ENCODE assay signal across 8 cellular contexts in genomic region chr3:157174265-157174615, GRCh38. TPM values are rescaled to one million over a fixed set of nuclear protein-coding genes. Genes with fewer than 3 reads are reported as not detected.
DNase-seq lines count a peak whose midpoint lies in the region; ATAC-seq, FAIRE-seq and TF ChIP-seq lines count a peak whose summit lies in the region.

No MANE protein-coding gene starts in this region.

- POLR2A ChIA-PET in K562 (lab: Yijun Ruan, JAX) = interaction anchor here (0.7 to 7.8 kb wide), 11 partner anchors 8 to 936 kb away, joined by 3 to 272 read pairs (median 4); partner anchors contain the start of gene CCNL1

- WGBS in K562 (ENCODE audit: insufficient coverage, low coverage, missing lambda C conversion rate) = under 1% methylated on average over 13 of the region's 13 CpGs
- WGBS in stomach, 5 donors = 1 to 7% (median 3%) methylated on average over 13 of the region's 13 CpGs

- H3K4me1 ChIP-seq in K562 (replicated peaks in 1 of 2; ENCODE audit: control insufficient read depth in 2 of 2, insufficient read depth in 2 of 2, low read length in 2 of 2) = peaks cover 11 to 17% of the 10 kb centered on the region in 2 experiments
- H3K4me1 ChIP-seq in stomach = peaks cover 11 to 26% (median 18%) of the 10 kb centered on the region in 4 donors

- no peaks in the 10 kb centered on the region for H3K27me3 ChIP-seq in K562 (ENCODE audit: control insufficient read depth in 2 of 2, insufficient read depth in 2 of 2, low read length in 2 of 2)
- no peaks in the 10 kb centered on the region for H3K27me3 ChIP-seq in stomach

- no peak for TF ChIP-seq CTCF in K562 (IDR thresholded peaks at IDR 0.05 in 2 of 3, conservative IDR thresholded peaks at IDR 0.05 in 1 of 3; ENCODE audit: insufficient read depth in 2 of 3, low read depth in 1 of 3, low read length in 3 of 3)
- TF ChIP-seq CTCF in stomach (IDR thresholded peaks at IDR 0.05) = no peak

- intact Hi-C loops in K562 (cut with micrococcal nuclease) = no loop called here
- intact Hi-C loops in stomach (cut with DNase I; ENCODE audit: low total_unique reads) = no loop called here

- TF ChIP-seq POLR2A in K562 (conservative IDR thresholded peaks at IDR 0.05) (no peak), stomach (IDR thresholded peaks at IDR 0.05) (no peak)

- in situ Hi-C loops in K562 (cut with MboI) = no loop called here

- H3K4me3 ChIP-seq in K562 (peak overlapping the region; percentile 67), stomach (peak overlapping the region; percentile 30 to 53 (median 45))

- CTCF ChIA-PET in K562 (lab: Yijun Ruan, JAX; ENCODE audit: low intra/inter-chr PET ratio) = interaction anchor here (2.3 kb wide), 1 partner anchor 14 kb away, joined by 8 read pairs; the partner anchor contains the start of gene CCNL1

- H3K36me3 ChIP-seq in K562 (ENCODE audit: control insufficient read depth, insufficient read depth, low read length) (no peaks in the 10 kb centered on the region), stomach (peaks cover 0 to 7% (median 0%) of the 10 kb centered on the region in 4 donors)

- H3K9me3 ChIP-seq in K562 (replicated peaks; ENCODE audit: control insufficient read depth, insufficient read depth, low read depth, low read length) (no peaks in the 10 kb centered on the region), stomach (peaks cover 0 to 9% (median 4%) of the 10 kb centered on the region in 4 donors)

- no peak for TF ChIP-seq EP300 in K562 (IDR thresholded peaks at IDR 0.05; ENCODE audit: low read length)
- TF ChIP-seq EP300 in stomach (IDR thresholded peaks at IDR 0.05) = no peak

- H3K27ac ChIP-seq in K562 (ENCODE audit: extremely low read depth, low read depth, low read length) = peak overlapping the region; percentile 97
- H3K27ac ChIP-seq in stomach = peak overlapping the region; percentile 93 to 100 (median 99)

- no peaks in the 10 kb centered on the region for H3K9me1 ChIP-seq in K562 (ENCODE audit: control insufficient read depth, insufficient read depth, low read length)

- TF ChIP-seq RAD21 in K562 (CRISPR knock-in tag; conservative IDR thresholded peaks at IDR 0.05 in 1 of 2, IDR thresholded peaks at IDR 0.05 in 1 of 2) = no peak

- H2AFZ ChIP-seq in K562 (ENCODE audit: low read depth, low read length) = peak overlapping the region; percentile 65

- no peak for FAIRE-seq in K562 (lab: Jason Lieb, UNC)

- ATAC-seq in GM19395 (IDR thresholded peaks at IDR 0.05; ENCODE audit: unreplicated experiment) = peak; percentile 3
- ATAC-seq in K562 = peak; percentile 47
- ATAC-seq in HG02642 (IDR thresholded peaks at IDR 0.05; ENCODE audit: poor library complexity, unreplicated experiment) = no peak

- peak overlapping the region; percentile 82 for H3K4me2 ChIP-seq in K562 (ENCODE audit: insufficient read depth, low read length)

- H3K9ac ChIP-seq in K562 (ENCODE audit: insufficient read depth in 1 of 2, low read depth in 2 of 2, low read length in 2 of 2) = peak overlapping the region; percentile 89 to 92

- peaks cover 27% of the 10 kb centered on the region for H3K79me2 ChIP-seq in K562 (ENCODE audit: control insufficient read depth, insufficient read depth, low read length)

- peak; percentile 25 for DNase-seq in AG20443 (ENCODE audit: low spot score)
- DNase-seq in NCI-H526 treated with DMSO at 0.1 percent for 48 hours (lab: John Stamatoyannopoulos, UW) = peak; percentile 53
- DNase-seq in K562 (ENCODE audit: extremely low read depth in 1 of 4, low spot score in 3 of 4) = peak in 1 of 4 experiments; percentile 63
- peak; percentile 60 for DNase-seq in kidney glomerular epithelial cell (lab: John Stamatoyannopoulos, UW)
- no peak for DNase-seq in stomach
- DNase-seq in HuH-7.5 (ENCODE audit: low spot score) = no peak

- TSS peak; percentile 99 for BruUV-seq in K562 (replicated peaks; lab: Mats Ljungman, UMichigan)

- no peaks in the 10 kb centered on the region for H4K20me1 ChIP-seq in K562 (replicated peaks; ENCODE audit: control insufficient read depth, insufficient read depth, low read length)

TF ChIP-seq in K562, 482 proteins besides CTCF, POLR2A, EP300 and RAD21 (continues in another document):
- TF ChIP-seq JUND (IDR thresholded peaks at IDR 0.05; ENCODE audit: borderline replicate concordance, low read depth, low read length) (no peak), JUND (tag; IDR thresholded peaks at IDR 0.05; ENCODE audit: borderline replicate concordance, low read depth, low read length) (0 out of 3 replicates have a peak, but pooled peaks have one; percentile 4), CSDE1 (IDR thresholded peaks at IDR 0.05) (peak in 1 of 2 experiments; percentile 39; a peak in 1 of 4 replicates), SRSF7 (optimal IDR thresholded peaks at IDR 0.05; ENCODE audit: low read depth, low read length) (no peak), ZBTB1 (CRISPR knock-in tag; IDR thresholded peaks at IDR 0.05; ENCODE audit: borderline replicate concordance, low read depth) (no peak), USF2 (CRISPR knock-in tag; IDR thresholded peaks at IDR 0.05) (no peak), ZC3H11A (IDR thresholded peaks at IDR 0.05; ENCODE audit: low read depth, low read length) (0 out of 2 replicates have a peak, but pooled peaks have one; percentile 14), GATAD2A (IDR thresholded peaks at IDR 0.05) (no peak), LCOR (CRISPR knock-in tag; IDR thresholded peaks at IDR 0.05) (no peak), CC2D1A (IDR thresholded peaks at IDR 0.05) (no peak), SLC30A9 (CRISPR knock-in tag; IDR thresholded peaks at IDR 0.05) (no peak), OTX1 (CRISPR knock-in tag; IDR thresholded peaks at IDR 0.05) (no peak), KLF16 (IDR thresholded peaks at IDR 0.05) (no peak)
- TF ChIP-seq, protein P1, sequence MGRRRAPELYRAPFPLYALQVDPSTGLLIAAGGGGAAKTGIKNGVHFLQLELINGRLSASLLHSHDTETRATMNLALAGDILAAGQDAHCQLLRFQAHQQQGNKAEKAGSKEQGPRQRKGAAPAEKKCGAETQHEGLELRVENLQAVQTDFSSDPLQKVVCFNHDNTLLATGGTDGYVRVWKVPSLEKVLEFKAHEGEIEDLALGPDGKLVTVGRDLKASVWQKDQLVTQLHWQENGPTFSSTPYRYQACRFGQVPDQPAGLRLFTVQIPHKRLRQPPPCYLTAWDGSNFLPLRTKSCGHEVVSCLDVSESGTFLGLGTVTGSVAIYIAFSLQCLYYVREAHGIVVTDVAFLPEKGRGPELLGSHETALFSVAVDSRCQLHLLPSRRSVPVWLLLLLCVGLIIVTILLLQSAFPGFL (CRISPR knock-in tag; IDR thresholded peaks at IDR 0.05) = no peak
- TF ChIP-seq, protein P2, sequence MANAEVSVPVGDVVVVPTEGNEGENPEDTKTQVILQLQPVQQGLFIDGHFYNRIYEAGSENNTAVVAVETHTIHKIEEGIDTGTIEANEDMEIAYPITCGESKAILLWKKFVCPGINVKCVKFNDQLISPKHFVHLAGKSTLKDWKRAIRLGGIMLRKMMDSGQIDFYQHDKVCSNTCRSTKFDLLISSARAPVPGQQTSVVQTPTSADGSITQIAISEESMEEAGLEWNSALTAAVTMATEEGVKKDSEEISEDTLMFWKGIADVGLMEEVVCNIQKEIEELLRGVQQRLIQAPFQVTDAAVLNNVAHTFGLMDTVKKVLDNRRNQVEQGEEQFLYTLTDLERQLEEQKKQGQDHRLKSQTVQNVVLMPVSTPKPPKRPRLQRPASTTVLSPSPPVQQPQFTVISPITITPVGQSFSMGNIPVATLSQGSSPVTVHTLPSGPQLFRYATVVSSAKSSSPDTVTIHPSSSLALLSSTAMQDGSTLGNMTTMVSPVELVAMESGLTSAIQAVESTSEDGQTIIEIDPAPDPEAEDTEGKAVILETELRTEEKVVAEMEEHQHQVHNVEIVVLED (CRISPR knock-in tag; IDR thresholded peaks at IDR 0.05) = 0 out of 2 replicates have a peak, but pooled peaks have one; percentile 8
- TF ChIP-seq, protein P3, sequence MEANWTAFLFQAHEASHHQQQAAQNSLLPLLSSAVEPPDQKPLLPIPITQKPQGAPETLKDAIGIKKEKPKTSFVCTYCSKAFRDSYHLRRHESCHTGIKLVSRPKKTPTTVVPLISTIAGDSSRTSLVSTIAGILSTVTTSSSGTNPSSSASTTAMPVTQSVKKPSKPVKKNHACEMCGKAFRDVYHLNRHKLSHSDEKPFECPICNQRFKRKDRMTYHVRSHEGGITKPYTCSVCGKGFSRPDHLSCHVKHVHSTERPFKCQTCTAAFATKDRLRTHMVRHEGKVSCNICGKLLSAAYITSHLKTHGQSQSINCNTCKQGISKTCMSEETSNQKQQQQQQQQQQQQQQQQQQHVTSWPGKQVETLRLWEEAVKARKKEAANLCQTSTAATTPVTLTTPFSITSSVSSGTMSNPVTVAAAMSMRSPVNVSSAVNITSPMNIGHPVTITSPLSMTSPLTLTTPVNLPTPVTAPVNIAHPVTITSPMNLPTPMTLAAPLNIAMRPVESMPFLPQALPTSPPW (CRISPR knock-in tag; IDR thresholded peaks at IDR 0.05) = no peak

RNA-seq across cellular contexts. Expression of gene CCNL1, which starts 14.3 kb away (rescaled TPM):
- total RNA-seq in K562 (2011; cell fraction: chromatin; rRNA removed; ENCODE audit: low replicate concordance) = 412 and 933 TPM in 2 replicates
- total RNA-seq in K562 (2011; cell fraction: nucleolus; rRNA removed) = 305 and 368 TPM in 2 replicates
- 399 and 401 TPM in 2 replicates for total RNA-seq in K562 (2011; cell fraction: nucleoplasm; rRNA removed)
- total RNA-seq in K562 (2014; rRNA removed) = 132 and 172 TPM in 2 replicates
- total RNA-seq in K562 (2014; rRNA removed; fragmentation: Illumina TruSeq; extraction: Trizol) = 124 and 133 TPM in 2 replicates
- 153 and 161 TPM in 2 replicates for total RNA-seq in K562 (2015; rRNA removed; fragmentation: Illumina TruSeq; extraction: Trizol)
- 112 and 126 TPM in 2 replicates for total RNA-seq in K562 (2021)
- 186 and 201 TPM in 2 replicates for polyA plus RNA-seq in K562 (2011; rRNA removed)
- polyA plus RNA-seq in K562 (2011; cell fraction: cytosol; rRNA removed) = 57.8 and 58.8 TPM in 2 replicates
- polyA plus RNA-seq in K562 (2011; cell fraction: nucleus; rRNA removed) = 1,501 and 1,632 TPM in 2 replicates
- 70.5 and 112 TPM in 2 replicates for polyA plus RNA-seq in K562 (2012)
- polyA plus RNA-seq in K562 (2014; fragmentation: Illumina TruSeq; extraction: Trizol) = 77.7 and 107 TPM in 2 replicates
- polyA plus RNA-seq in K562 (2014; fragmentation: Nextera tagmentation; extraction: Ambion mirVana) = 10 to 100 TPM; 16.1 to 32.4 TPM
- polyA plus RNA-seq in K562 (2014; rRNA removed) = 134 and 154 TPM in 2 replicates
- 210 and 248 TPM in 2 replicates for polyA minus RNA-seq in K562 (2011; rRNA and poly(A)+ RNA removed)
- polyA minus RNA-seq in K562 (2011; cell fraction: cytosol; rRNA and poly(A)+ RNA removed) = 78.9 and 112 TPM in 2 replicates
- polyA minus RNA-seq in K562 (2011; cell fraction: nucleus; rRNA and poly(A)+ RNA removed) = 962 and 1,250 TPM in 2 replicates
- 100 to 1,000 TPM in 4 of 5 donors, 10 to 100 TPM in 1; 63.1 to 484 (median 434) TPM for total RNA-seq in stomach
- 10 to 100 TPM; 14.0 to 74.3 (median 28.9) TPM for polyA plus RNA-seq in stomach

Comparison
In these comparisons a context has a peak if more than half of its experiments do, and no peak if none do; other contexts are left out.
1. DNase-seq: peak in AG20443 (single experiment), NCI-H526 treated with DMSO at 0.1 percent for 48 hours (single experiment) and kidney glomerular epithelial cell (single experiment); none in stomach (single experiment) and HuH-7.5 (single experiment).